ENCODE assay signal across 8 cellular contexts in the genomic region with DNA sequence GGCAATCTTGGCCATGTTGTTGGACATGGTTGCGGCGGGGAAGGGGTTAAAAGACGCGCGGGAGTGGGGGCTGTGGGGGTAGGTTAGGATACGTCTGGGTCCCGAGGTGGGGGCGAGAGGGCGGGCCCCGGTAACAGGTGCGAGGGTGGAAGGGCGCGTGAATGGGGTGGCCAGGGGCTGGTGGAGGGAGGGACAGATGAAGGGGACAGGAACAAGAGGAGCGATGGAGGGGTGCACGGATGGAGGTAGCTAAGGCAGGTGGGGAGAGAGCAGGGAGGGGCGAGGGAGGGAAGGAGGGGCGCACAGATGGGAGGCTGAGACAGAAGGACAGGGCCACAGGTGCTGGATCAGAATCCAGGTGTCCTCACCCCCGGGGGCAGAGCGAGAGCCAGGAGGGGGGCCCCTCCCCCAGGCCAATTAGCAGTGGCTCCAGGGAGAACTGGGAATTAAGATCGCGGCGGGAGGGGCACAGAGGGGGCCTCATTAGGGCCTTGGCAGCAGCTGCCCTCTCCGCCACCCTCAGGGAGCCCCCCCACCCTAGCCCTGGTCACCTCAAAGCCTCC. TPM values are rescaled to one million over a fixed set of nuclear protein-coding genes. Genes with fewer than 3 reads are reported as not detected.
DNase-seq lines count a peak whose midpoint lies in the region; ATAC-seq and TF ChIP-seq lines count a peak whose summit lies in the region.

No MANE protein-coding gene starts in this region.

- DNase-seq in NCI-H1436 treated with DMSO at 0.1 percent for 48 hours (lab: John Stamatoyannopoulos, UW): peak; percentile 34
- no peak for DNase-seq in brain microvascular endothelial cell
- no peak for DNase-seq in T-helper 9 cell
- DNase-seq in stimulated activated naive CD4-positive, alpha-beta T cell treated with Interleukin-2 at 50 U/mL for 16 hours (lab: John Stamatoyannopoulos, UW): no peak

- no peak for TF ChIP-seq EP300 in neural cell (conservative IDR thresholded peaks at IDR 0.05; ENCODE audit: poor library complexity, severe bottlenecking)

- in situ Hi-C loops in brain microvascular endothelial cell (cut with HindIII; ENCODE audit: low pct_ligation_motif_present, low sequenced_read_pairs): no loop called here

- H3K27me3 ChIP-seq in brain microvascular endothelial cell (replicated peaks) (peaks cover 7% of the 10 kb centered on the region), neural cell (ENCODE audit: insufficient read depth, low read depth, low read length) (peaks cover 5% of the 10 kb centered on the region)

- no peaks in the 10 kb centered on the region for H3K9me2 ChIP-seq in neural cell (ENCODE audit: insufficient read depth, low read length)

- H3K9me3 ChIP-seq in ES-I3 (ENCODE audit: control insufficient read depth, insufficient read depth, low read length) (no peaks in the 10 kb centered on the region), neural cell (ENCODE audit: low read length) (no peaks in the 10 kb centered on the region)

- H3K4me3 ChIP-seq in brain microvascular endothelial cell (ENCODE audit: low read depth, low read length): peak overlapping the region; percentile 20
- peak overlapping the region; percentile 53 for H3K4me3 ChIP-seq in neural cell (ENCODE audit: low read length)

- H4K20me1 ChIP-seq in neural cell (ENCODE audit: insufficient read depth): no peaks in the 10 kb centered on the region

- peak overlapping the region; percentile 2 for H2AFZ ChIP-seq in neural cell (ENCODE audit: low read depth, low read length)

- H3K9ac ChIP-seq in ES-I3 (ENCODE audit: low read depth, low read length) (peak overlapping the region; percentile 55; the same call in 1 of the 2 replicates), neural cell (ENCODE audit: low read length) (peak overlapping the region; percentile 46)

- peaks cover 26% of the 10 kb centered on the region for H3K4me1 ChIP-seq in ES-I3 (ENCODE audit: insufficient read depth, low read length)

- no peaks in the 10 kb centered on the region for H3K79me2 ChIP-seq in neural cell (replicated peaks; ENCODE audit: insufficient read depth, low read length)

- ATAC-seq in GM21825 (IDR thresholded peaks at IDR 0.05; ENCODE audit: unreplicated experiment) (no peak), HG02610 (IDR thresholded peaks at IDR 0.05; ENCODE audit: unreplicated experiment) (no peak)

- no peak for TF ChIP-seq RAD21 in neural cell (conservative IDR thresholded peaks at IDR 0.05)

- no peak for TF ChIP-seq CTCF in brain microvascular endothelial cell (IDR thresholded peaks at IDR 0.05; ENCODE audit: low read depth, low read length, missing control alignments)
- TF ChIP-seq CTCF in neural cell (IDR thresholded peaks at IDR 0.05; ENCODE audit: poor library complexity, severe bottlenecking): no peak

- no peaks in the 10 kb centered on the region for H3K36me3 ChIP-seq in ES-I3 (ENCODE audit: insufficient read depth, low read length)
- H3K36me3 ChIP-seq in brain microvascular endothelial cell (replicated peaks): no peaks in the 10 kb centered on the region
- no peaks in the 10 kb centered on the region for H3K36me3 ChIP-seq in neural cell (ENCODE audit: insufficient read depth, low read length)

- H3K4me2 ChIP-seq in neural cell (ENCODE audit: low read length): peak overlapping the region; percentile 6

- H3K27ac ChIP-seq in brain microvascular endothelial cell (no peak overlapping the region), neural cell (ENCODE audit: low read length) (no peak overlapping the region)

- no peaks in the 10 kb centered on the region for H3F3A ChIP-seq in neural cell (ENCODE audit: insufficient read depth, low read length, poor library complexity, severe bottlenecking)

TF ChIP-seq in neural cell, 6 proteins besides CTCF, POLR2A, EP300 and RAD21:
- TF ChIP-seq EZH2 (IDR thresholded peaks at IDR 0.05; ENCODE audit: borderline replicate concordance, insufficient read depth, low read length, poor library complexity, severe bottlenecking) (no peak), POLR2AphosphoS5 (IDR thresholded peaks at IDR 0.05) (peak; percentile 13)
- TF ChIP-seq, protein P1, sequence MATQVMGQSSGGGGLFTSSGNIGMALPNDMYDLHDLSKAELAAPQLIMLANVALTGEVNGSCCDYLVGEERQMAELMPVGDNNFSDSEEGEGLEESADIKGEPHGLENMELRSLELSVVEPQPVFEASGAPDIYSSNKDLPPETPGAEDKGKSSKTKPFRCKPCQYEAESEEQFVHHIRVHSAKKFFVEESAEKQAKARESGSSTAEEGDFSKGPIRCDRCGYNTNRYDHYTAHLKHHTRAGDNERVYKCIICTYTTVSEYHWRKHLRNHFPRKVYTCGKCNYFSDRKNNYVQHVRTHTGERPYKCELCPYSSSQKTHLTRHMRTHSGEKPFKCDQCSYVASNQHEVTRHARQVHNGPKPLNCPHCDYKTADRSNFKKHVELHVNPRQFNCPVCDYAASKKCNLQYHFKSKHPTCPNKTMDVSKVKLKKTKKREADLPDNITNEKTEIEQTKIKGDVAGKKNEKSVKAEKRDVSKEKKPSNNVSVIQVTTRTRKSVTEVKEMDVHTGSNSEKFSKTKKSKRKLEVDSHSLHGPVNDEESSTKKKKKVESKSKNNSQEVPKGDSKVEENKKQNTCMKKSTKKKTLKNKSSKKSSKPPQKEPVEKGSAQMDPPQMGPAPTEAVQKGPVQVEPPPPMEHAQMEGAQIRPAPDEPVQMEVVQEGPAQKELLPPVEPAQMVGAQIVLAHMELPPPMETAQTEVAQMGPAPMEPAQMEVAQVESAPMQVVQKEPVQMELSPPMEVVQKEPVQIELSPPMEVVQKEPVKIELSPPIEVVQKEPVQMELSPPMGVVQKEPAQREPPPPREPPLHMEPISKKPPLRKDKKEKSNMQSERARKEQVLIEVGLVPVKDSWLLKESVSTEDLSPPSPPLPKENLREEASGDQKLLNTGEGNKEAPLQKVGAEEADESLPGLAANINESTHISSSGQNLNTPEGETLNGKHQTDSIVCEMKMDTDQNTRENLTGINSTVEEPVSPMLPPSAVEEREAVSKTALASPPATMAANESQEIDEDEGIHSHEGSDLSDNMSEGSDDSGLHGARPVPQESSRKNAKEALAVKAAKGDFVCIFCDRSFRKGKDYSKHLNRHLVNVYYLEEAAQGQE (IDR thresholded peaks at IDR 0.05; ENCODE audit: borderline replicate concordance): no peak

RNA-seq across cellular contexts. Expression of a gene that starts 1.3 kb away (rescaled TPM):
- not detected in 2 replicates for polyA plus RNA-seq in neural cell
- not detected in 2 replicates for polyA minus RNA-seq in neural cell

RNA-seq across cellular contexts. Expression of a gene that starts 9.8 kb away (rescaled TPM):
- polyA plus RNA-seq in neural cell: not detected in 2 replicates
- polyA minus RNA-seq in neural cell: not detected in 2 replicates

RNA-seq across cellular contexts. Expression of a gene that starts 26.2 kb away (rescaled TPM):
- polyA plus RNA-seq in neural cell: 29.3 and 32.5 TPM in 2 replicates
- polyA minus RNA-seq in neural cell: 29.4 and 40.2 TPM in 2 replicates

RNA-seq across cellular contexts. Expression of a gene that starts 33.6 kb away (rescaled TPM):
- polyA plus RNA-seq in neural cell: 630 and 647 TPM in 2 replicates
- polyA minus RNA-seq in neural cell: 378 and 451 TPM in 2 replicates
